8 cellular contexts compared by ENCODE assay signal in genomic region chr20:3218307-3218988, GRCh38. TPM values are rescaled to one million over a fixed set of nuclear protein-coding genes. Genes with fewer than 3 reads are reported as not detected.
DNase-seq lines count a peak whose midpoint lies in the region; ATAC-seq and TF ChIP-seq lines count a peak whose summit lies in the region.

No MANE protein-coding gene starts in this region.

- peak; percentile 88 for TF ChIP-seq CTCF in CD8-positive, alpha-beta T cell (IDR thresholded peaks at IDR 0.05)
- TF ChIP-seq CTCF in omental fat pad (IDR thresholded peaks at IDR 0.05): peak in 2 of 3 donors; percentile 7 to 80
- peak; percentile 73 to 95 (median 92) for TF ChIP-seq CTCF in transverse colon (IDR thresholded peaks at IDR 0.05)

- CTCF ChIA-PET in CD8-positive, alpha-beta T cell (lab: Charles Lee): interaction anchor here (0.6 to 5.2 kb wide), 35 partner anchors 9 to 371 kb away, joined by 3 to 23 read pairs (median 4); partner anchors contain the start of gene SLC4A11

- no peak overlapping the region for H3K4me3 Mint-ChIP-seq in CD8-positive, alpha-beta T cell

- no peak for TF ChIP-seq EP300 in transverse colon (IDR thresholded peaks at IDR 0.05; ENCODE audit: low read depth)

- H3K4me3 ChIP-seq in CD8-positive, alpha-beta T cell (ENCODE audit: low read depth, low read length): no peak overlapping the region
- no peak overlapping the region for H3K4me3 ChIP-seq in transverse colon

- no peak for TF ChIP-seq POLR2A in transverse colon (IDR thresholded peaks at IDR 0.05)

- no peaks in the 10 kb centered on the region for H3K9me3 ChIP-seq in CD8-positive, alpha-beta T cell (ENCODE audit: low read length)
- H3K9me3 ChIP-seq in transverse colon: no peaks in the 10 kb centered on the region

- H3K36me3 ChIP-seq in CD8-positive, alpha-beta T cell (ENCODE audit: insufficient read depth, low read length): peaks cover 21% of the 10 kb centered on the region
- H3K36me3 ChIP-seq in transverse colon: peaks cover 0 to 27% (median 0%) of the 10 kb centered on the region in 4 donors

- intact Hi-C loops in CD8-positive, alpha-beta T cell (cut with DNase I, micrococcal nuclease): loop anchor here (1.0 to 5.0 kb wide), 3 partner anchors 59 to 166 kb away; no protein-coding TSS in a partner anchor
- intact Hi-C loops in transverse colon (cut with DNase I; ENCODE audit: low total_unique reads): no loop called here

- peak; percentile 84 for ATAC-seq in CD8-positive, alpha-beta T cell
- ATAC-seq in GM21515 (IDR thresholded peaks at IDR 0.05; ENCODE audit: unreplicated experiment) (peak; percentile 75), esophagus mucosa (peak; percentile 69), omental fat pad (ENCODE audit: low FRiP score) (peak; percentile 73)

- no peak overlapping the region for H3K27ac ChIP-seq in CD8-positive, alpha-beta T cell (ENCODE audit: low read depth, low read length)
- H3K27ac ChIP-seq in transverse colon: no peak overlapping the region

- no peaks in the 10 kb centered on the region for H3K27me3 ChIP-seq in CD8-positive, alpha-beta T cell (ENCODE audit: insufficient read depth, low read length)
- H3K27me3 ChIP-seq in transverse colon: no peaks in the 10 kb centered on the region

- H3K4me1 Mint-ChIP-seq in CD8-positive, alpha-beta T cell (ENCODE audit: low read depth): peaks cover 19% of the 10 kb centered on the region

- POLR2A ChIA-PET in CD8-positive, alpha-beta T cell (lab: Charles Lee): interaction anchor here (0.7 to 0.8 kb wide), 2 partner anchors 9 to 97 kb away, joined by 3 read pairs; no protein-coding TSS in a partner anchor

- 24% methylated on average over 24 of the region's 30 CpGs; no CpG with 5 or more reads in 1 of the 2 donors for WGBS in transverse colon (ENCODE audit: low coverage in 1 of 2), 2 donors

- H3K9me3 Mint-ChIP-seq in CD8-positive, alpha-beta T cell: no peaks in the 10 kb centered on the region

- H3K36me3 Mint-ChIP-seq in CD8-positive, alpha-beta T cell: peaks cover 41% of the 10 kb centered on the region

- DNase-seq in CD8-positive, alpha-beta T cell: peak; percentile 63 to 85 (median 71)
- peak; percentile 86 for DNase-seq in NCI-H345 (lab: John Stamatoyannopoulos, UW)
- DNase-seq in activated CD8-positive, alpha-beta memory T cell treated with anti-CD3 and anti-CD28 coated beads, Interleukin-2, amount 50 U/mL, for 48 hours: peak; percentile 97
- no peak for DNase-seq in omental fat pad (ENCODE audit: low spot score)
- DNase-seq in transverse colon: peak; percentile 66
- DNase-seq in A172 (ENCODE audit: low spot score): no peak

- no peak overlapping the region for H3K27ac Mint-ChIP-seq in CD8-positive, alpha-beta T cell

- in situ Hi-C loops in transverse colon (cut with MboI; ENCODE audit: low pct_ligation_motif_present in 1 of 4, low pct_unique_long_range_greater_than_20kb in 1 of 4, low sequenced_read_pairs in 3 of 4): no loop called here

- H3K4me1 ChIP-seq in CD8-positive, alpha-beta T cell (ENCODE audit: insufficient read depth, low read length): peaks cover 19% of the 10 kb centered on the region
- H3K4me1 ChIP-seq in transverse colon: peaks cover 0 to 8% (median 7%) of the 10 kb centered on the region in 4 donors

- no peaks in the 10 kb centered on the region for H3K27me3 Mint-ChIP-seq in CD8-positive, alpha-beta T cell (ENCODE audit: low read depth)

RNA-seq across cellular contexts. Expression of gene ITPA, which starts 9.2 kb away (rescaled TPM):
- 10 to 100 TPM; 19.4 to 21.3 TPM for total RNA-seq in CD8-positive, alpha-beta T cell
- 60.6 TPM for total RNA-seq in esophagus mucosa
- 10 to 100 TPM; 32.0 to 42.9 (median 35.7) TPM for total RNA-seq in omental fat pad
- 10 to 100 TPM; 15.0 to 95.7 (median 39.6) TPM for total RNA-seq in transverse colon
- 85.8 and 92.7 TPM in 2 replicates for total RNA-seq in A172 (2014; rRNA removed; shearing (Covaris generic))

RNA-seq across cellular contexts. Expression of gene DDRGK1, which starts 14.0 kb away (rescaled TPM):
- 10 to 100 TPM; 40.6 to 43.5 TPM for total RNA-seq in CD8-positive, alpha-beta T cell
- total RNA-seq in esophagus mucosa: 47.8 TPM
- total RNA-seq in omental fat pad: 10 to 100 TPM; 61.5 to 76.5 (median 68.2) TPM
- total RNA-seq in transverse colon: 10 to 100 TPM; 47.0 to 85.6 (median 80.4) TPM
- 70.0 and 76.8 TPM in 2 replicates for total RNA-seq in A172 (2014; rRNA removed; shearing (Covaris generic))

RNA-seq across cellular contexts. Expression of gene SLC4A11, which starts 20.5 kb away (rescaled TPM):
- under 1 TPM; 0.65 to 0.78 TPM for total RNA-seq in CD8-positive, alpha-beta T cell
- total RNA-seq in esophagus mucosa (20.0 TPM), omental fat pad (1 to 10 TPM in 2 of 4 donors, under 1 TPM in 2; 0.74 to 1.7 (median 0.95) TPM), transverse colon (1 to 10 TPM in 1 of 4 donors, under 1 TPM in 3; 0.20 to 1.4 (median 0.69) TPM)
- 4.8 and 5.2 TPM in 2 replicates for total RNA-seq in A172 (2014; rRNA removed; shearing (Covaris generic))

RNA-seq across cellular contexts. Expression of gene LZTS3, which starts 45.1 kb away (rescaled TPM):
- total RNA-seq in CD8-positive, alpha-beta T cell: 10 to 100 TPM; 37.4 to 41.9 TPM
- total RNA-seq in esophagus mucosa: 1.3 TPM
- 1 to 10 TPM; 5.5 to 8.5 (median 8.0) TPM for total RNA-seq in omental fat pad
- total RNA-seq in transverse colon: 10 to 100 TPM in 2 of 4 donors, 1 to 10 TPM in 2; 9.0 to 13.5 (median 9.7) TPM
- total RNA-seq in A172 (2014; rRNA removed; shearing (Covaris generic)): 2.7 and 5.0 TPM in 2 replicates

RNA-seq across cellular contexts. Expression of gene FASTKD5, which starts 58.8 kb away (rescaled TPM):
- total RNA-seq in CD8-positive, alpha-beta T cell: 10 to 100 TPM; 34.7 to 35.7 TPM
- total RNA-seq in esophagus mucosa: 7.6 TPM
- total RNA-seq in omental fat pad: 10 to 100 TPM; 14.9 to 24.6 (median 17.0) TPM
- total RNA-seq in transverse colon: 10 to 100 TPM in 2 of 4 donors, 1 to 10 TPM in 2; 1.9 to 18.6 (median 9.8) TPM
- 20.9 and 26.0 TPM in 2 replicates for total RNA-seq in A172 (2014; rRNA removed; shearing (Covaris generic))

Comparison
In these comparisons a context has a peak if more than half of its experiments do, and no peak if none do; other contexts are left out.
1. DNase-seq: peak in CD8-positive, alpha-beta T cell (7 of 7), NCI-H345 (single experiment), activated CD8-positive, alpha-beta memory T cell treated with anti-CD3 and anti-CD28 coated beads, Interleukin-2, amount 50 U/mL, for 48 hours (single experiment) and transverse colon (single experiment); none in omental fat pad (single experiment) and A172 (single experiment).
2. Peak in every context shown above with its lines, with median percentiles within 50 percentile points of each other: ATAC-seq and CTCF ChIP-seq.